ENCODE assay signal across 2 cellular contexts in the genomic region with DNA sequence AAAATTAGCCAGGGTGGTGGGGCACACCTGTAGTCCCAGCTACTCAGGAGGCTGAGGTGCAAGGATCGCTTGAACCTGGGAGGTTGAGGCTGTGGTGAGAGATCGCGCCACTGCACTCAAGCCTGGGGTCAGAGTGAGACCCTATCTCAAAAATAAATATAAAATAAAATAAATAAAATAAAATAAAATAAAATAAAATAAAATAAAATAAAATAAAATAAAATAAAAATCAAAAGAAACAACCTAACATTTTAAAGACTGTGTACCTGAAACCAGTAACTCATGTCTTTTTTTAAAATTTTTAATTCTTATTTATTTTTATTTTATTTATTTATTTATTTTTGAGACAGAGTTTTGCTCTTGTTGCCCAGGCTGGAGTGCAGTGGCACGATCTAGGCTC. TPM values are rescaled to one million over a fixed set of nuclear protein-coding genes. Genes with fewer than 3 reads are reported as not detected.
"Had no signal": no experiment of that assay in that cellular context is flagged by ENCODE, and none has a peak within 500 bp of the region (broad histone marks: within the 10 kb centered on the region; RNA-seq: fewer than 3 reads in every experiment).

No MANE protein-coding gene starts in this region.

RNA-seq across cellular contexts. Expression of a gene that starts 7.7 kb away (rescaled TPM):
- total RNA-seq: G401, GM12878 had no signal
